ENCODE assay signal across 34 cellular contexts in the genomic region with DNA sequence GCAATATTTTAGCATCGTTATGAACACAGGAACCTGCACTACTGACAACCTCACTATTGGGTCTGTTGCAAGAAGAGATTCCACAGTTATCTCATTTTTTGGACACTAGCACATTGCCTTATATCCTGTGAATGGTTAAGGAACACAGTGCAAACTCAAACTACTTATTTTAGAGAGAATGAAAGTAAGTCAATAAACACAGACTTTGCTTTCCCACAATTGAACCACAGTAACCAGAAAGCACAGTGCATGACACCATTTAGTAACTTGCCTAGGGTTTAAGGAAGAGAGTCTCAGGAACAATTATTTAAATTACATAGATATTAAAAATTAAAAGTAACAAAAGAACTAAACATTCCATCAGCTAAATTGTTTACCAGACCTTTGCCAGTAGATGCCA.
"Had no signal": no experiment of that assay in that cellular context is flagged by ENCODE, and none has a peak within 500 bp of the region (broad histone marks: within the 10 kb centered on the region; RNA-seq: fewer than 3 reads in every experiment).

No MANE protein-coding gene starts in this region.

- DNase-seq: Karpas-422, Kasumi-1, KG1, MG63, MM.1S, MV-4-11, NCI-H1048, NCI-H1092, NCI-H1092 treated with DMSO at 0.1 percent for 48 hours, NCI-H1105, NCI-H1105 treated with DMSO at 0.1 percent for 48 hours, NCI-H1417, NCI-H1417 treated with DMSO at 0.1 percent for 48 hours, NCI-H1436, NCI-H1436 treated with DMSO at 0.1 percent for 48 hours, NCI-H146, NCI-H1694, NCI-H1694 treated with DMSO at 0.1 percent for 48 hours, NCI-H187, NCI-H187 treated with DMSO at 0.1 percent for 48 hours, NCI-H1930, NCI-H2029 treated with DMSO at 0.1 percent for 48 hours, NCI-H2081, NCI-H2081 treated with DMSO at 0.1 percent for 48 hours, NCI-H2107, NCI-H2171, NCI-H2171 treated with DMSO at 0.1 percent for 48 hours, NCI-H2227 treated with DMSO at 0.1 percent for 48 hours, NCI-H226, NCI-H345, NCI-H446, NCI-H446 treated with DMSO at 0.1 percent for 48 hours, NCI-H510A, NCI-H510A treated with DMSO at 0.1 percent for 48 hours had no signal

- H3K36me3 ChIP-seq: MG63 had no signal

- H3K27me3 ChIP-seq: MG63 had no signal

- H3K4me3 ChIP-seq: MG63 had no signal

- H3K9me3 ChIP-seq: MG63 had no signal
